ENCODE assay signal across 18 cellular contexts in genomic region chr3:4907647-4908046, GRCh38.
A peak's percentile ranks its signal among the peaks of the same experiment; 100 is the strongest.
DNase-seq lines count a peak whose midpoint lies in the region; ATAC-seq and TF ChIP-seq lines count a peak whose summit lies in the region.
"Had no signal": no experiment of that assay in that cellular context is flagged by ENCODE, and none has a peak within 500 bp of the region (broad histone marks: within the 10 kb centered on the region; RNA-seq: fewer than 3 reads in every experiment).

No MANE protein-coding gene starts in this region.

- H3K9ac ChIP-seq in parathyroid adenoma, result no peak overlapping the region

- no peaks in the 10 kb centered on the region for H3K36me3 ChIP-seq in parathyroid adenoma (ENCODE audit: control insufficient read depth, insufficient read depth, low read length)
- H3K36me3 ChIP-seq: heart left ventricle, pancreas, upper lobe of left lung had no signal

- H3K27ac ChIP-seq in VCaP, result peak overlapping the region; percentile 84; the same call in 1 of the 2 replicates
- no peak overlapping the region for H3K27ac ChIP-seq in parathyroid adenoma
- H3K27ac ChIP-seq: heart left ventricle, pancreas, SK-N-MC, upper lobe of left lung had no signal

- no peak overlapping the region for H3K4me3 Mint-ChIP-seq in effector memory CD8-positive, alpha-beta T cell
- H3K4me3 Mint-ChIP-seq in stimulated activated memory B cell treated with anti-CD40 and anti-IgM and Interleukin-4, amounts not matched to agents 10 μg/mL and 1 μg/mL and 100 μg/mL, for 72 hours, result no peak overlapping the region

- H3K79me2 ChIP-seq in parathyroid adenoma, result no peaks in the 10 kb centered on the region

- H3K36me3 Mint-ChIP-seq in activated naive CD4-positive, alpha-beta T cell treated with anti-CD3 and anti-CD28 coated beads, Interleukin-2, amount 50 U/mL, for 72 hours, result peaks cover 0 to 7% of the 10 kb centered on the region in 2 donors
- H3K36me3 Mint-ChIP-seq in effector memory CD8-positive, alpha-beta T cell (ENCODE audit: insufficient read depth), result no peaks in the 10 kb centered on the region
- no peaks in the 10 kb centered on the region for H3K36me3 Mint-ChIP-seq in stimulated activated memory B cell treated with anti-CD40 and anti-IgM and Interleukin-4, amounts not matched to agents 10 μg/mL and 1 μg/mL and 100 μg/mL, for 72 hours

- H3K27me3 ChIP-seq in parathyroid adenoma (ENCODE audit: control insufficient read depth, insufficient read depth, low read length), result no peaks in the 10 kb centered on the region
- H3K27me3 ChIP-seq: heart left ventricle, pancreas, upper lobe of left lung had no signal

- H3K27ac Mint-ChIP-seq in activated naive CD4-positive, alpha-beta T cell treated with anti-CD3 and anti-CD28 coated beads, Interleukin-2, amount 50 U/mL, for 72 hours, result peak overlapping the region; percentile 81 to 89
- peak overlapping the region; percentile 79 to 81 for H3K27ac Mint-ChIP-seq in effector memory CD8-positive, alpha-beta T cell
- H3K27ac Mint-ChIP-seq in stimulated activated memory B cell treated with anti-CD40 and anti-IgM and Interleukin-4, amounts not matched to agents 10 μg/mL and 1 μg/mL and 100 μg/mL, for 72 hours, result no peak overlapping the region

- peaks cover 20% of the 10 kb centered on the region for H3K4me1 ChIP-seq in parathyroid adenoma

- no peaks in the 10 kb centered on the region for H3K27me3 Mint-ChIP-seq in effector memory CD8-positive, alpha-beta T cell
- H3K27me3 Mint-ChIP-seq in stimulated activated memory B cell treated with anti-CD40 and anti-IgM and Interleukin-4, amounts not matched to agents 10 μg/mL and 1 μg/mL and 100 μg/mL, for 72 hours, result no peaks in the 10 kb centered on the region

- no peak overlapping the region for H3K4me3 ChIP-seq in parathyroid adenoma (ENCODE audit: low read depth, low read length)
- H3K4me3 ChIP-seq: heart left ventricle, pancreas, SK-N-MC, upper lobe of left lung had no signal

- no peak for DNase-seq in activated naive CD4-positive, alpha-beta T cell treated with anti-CD3 and anti-CD28 coated beads, Interleukin-2, amount 50 U/mL, for 72 hours (ENCODE audit: low spot score in 2 of 2)
- no peak for DNase-seq in activated naive CD4-positive, alpha-beta T cell treated with anti-CD3 and anti-CD28 coated beads, Interleukin-2, amount 50 U/mL, for 16 hours
- no peak for DNase-seq in effector memory CD8-positive, alpha-beta T cell
- DNase-seq in NCI-H1105 treated with DMSO at 0.1 percent for 48 hours (lab: John Stamatoyannopoulos, UW), result no peak
- DNase-seq: activated effector memory CD4-positive, alpha-beta T cell treated with Interleukin-2 at 50 U/mL for 16 hours; heart left ventricle; KBM-7; NCI-H1048; NCI-H2029; NK-92 treated with Interleukin-12 subunit alpha and Interleukin-12 subunit beta, amount 100 ng/mL, for 24 hours; pancreas; upper lobe of left lung had no signal

- ATAC-seq in activated naive CD4-positive, alpha-beta T cell treated with anti-CD3 and anti-CD28 coated beads, Interleukin-2, amount 50 U/mL, for 72 hours, result peak in 1 of 2 donors; percentile 18
- peak; percentile 9 for ATAC-seq in effector memory CD8-positive, alpha-beta T cell (replicated peaks)
- ATAC-seq in HG03432 (IDR thresholded peaks at IDR 0.05; ENCODE audit: unreplicated experiment), result no peak
- ATAC-seq in stimulated activated memory B cell treated with anti-CD40 and anti-IgM and Interleukin-4, amounts not matched to agents 10 μg/mL and 1 μg/mL and 100 μg/mL, for 72 hours, result no peak
- ATAC-seq: heart left ventricle, pancreas, sciatic nerve had no signal

- no peak overlapping the region for H3K4me2 ChIP-seq in parathyroid adenoma (ENCODE audit: low read length)

- H2AFZ ChIP-seq in parathyroid adenoma, result peak overlapping the region; percentile 55

- peaks cover 21 to 40% of the 10 kb centered on the region in 2 donors for H3K4me1 Mint-ChIP-seq in effector memory CD8-positive, alpha-beta T cell (ENCODE audit: low read depth in 2 of 2)
- H3K4me1 Mint-ChIP-seq in stimulated activated memory B cell treated with anti-CD40 and anti-IgM and Interleukin-4, amounts not matched to agents 10 μg/mL and 1 μg/mL and 100 μg/mL, for 72 hours, result no peaks in the 10 kb centered on the region

- no peaks in the 10 kb centered on the region for H3K9me3 ChIP-seq in parathyroid adenoma (ENCODE audit: control insufficient read depth, low read length)
- H3K9me3 ChIP-seq: heart left ventricle, pancreas, upper lobe of left lung had no signal

- TF ChIP-seq CTCF in VCaP (conservative IDR thresholded peaks at IDR 0.05), result no peak
- TF ChIP-seq CTCF in parathyroid adenoma (IDR thresholded peaks at IDR 0.05), result no peak

- peaks cover 0 to 12% of the 10 kb centered on the region in 2 donors for H3K9me3 Mint-ChIP-seq in activated naive CD4-positive, alpha-beta T cell treated with anti-CD3 and anti-CD28 coated beads, Interleukin-2, amount 50 U/mL, for 72 hours
- no peaks in the 10 kb centered on the region for H3K9me3 Mint-ChIP-seq in effector memory CD8-positive, alpha-beta T cell
- H3K9me3 Mint-ChIP-seq in stimulated activated memory B cell treated with anti-CD40 and anti-IgM and Interleukin-4, amounts not matched to agents 10 μg/mL and 1 μg/mL and 100 μg/mL, for 72 hours, result no peaks in the 10 kb centered on the region
